ENCODE assay signal across 25 cellular contexts in genomic region chr7:82264752-82265305, GRCh38.
DNase-seq lines count a peak whose midpoint lies in the region; ATAC-seq and TF ChIP-seq lines count a peak whose summit lies in the region.
"Had no signal": no experiment of that assay in that cellular context is flagged by ENCODE, and none has a peak within 500 bp of the region (broad histone marks: within the 10 kb centered on the region; RNA-seq: fewer than 3 reads in every experiment).

No MANE protein-coding gene starts in this region.

- H3K36me3 ChIP-seq in endocrine pancreas (ENCODE audit: control insufficient read depth, insufficient read depth, low read length), result no peaks in the 10 kb centered on the region
- H3K36me3 ChIP-seq: cardiac muscle cell, heart left ventricle, neutrophil had no signal

- peaks cover 0 to 3% (median 1%) of the 10 kb centered on the region in 3 donors for H3K27me3 Mint-ChIP-seq in CD14-positive monocyte (ENCODE audit: low read depth in 3 of 3)
- H3K27me3 Mint-ChIP-seq: activated CD4-positive, alpha-beta T cell treated with anti-CD3 and anti-CD28 coated beads for 36 hours; activated T-cell treated with anti-CD3 and anti-CD28 coated beads, Interleukin-2, amount 50 U/mL, for 24 hours; CD4-positive, alpha-beta memory T cell; stimulated activated naive B cell treated with anti-CD40 and anti-IgM and Interleukin-4, amounts not matched to agents 10 μg/mL and 1 μg/mL and 100 μg/mL, for 72 hours had no signal

- H3K9me3 Mint-ChIP-seq in CD14-positive monocyte, result peaks cover 0 to 2% (median 0%) of the 10 kb centered on the region in 7 donors
- H3K9me3 Mint-ChIP-seq: activated T-cell treated with anti-CD3 and anti-CD28 coated beads, Interleukin-2, amount 50 U/mL, for 24 hours; HFFc6; stimulated activated naive B cell treated with anti-CD40 and anti-IgM and Interleukin-4, amounts not matched to agents 10 μg/mL and 1 μg/mL and 100 μg/mL, for 72 hours had no signal

- no peak overlapping the region for H3K9ac ChIP-seq in endocrine pancreas (ENCODE audit: control insufficient read depth, insufficient read depth, low read length)

- no peaks in the 10 kb centered on the region for H3K4me1 Mint-ChIP-seq in CD14-positive monocyte
- H3K4me1 Mint-ChIP-seq: activated CD4-positive, alpha-beta T cell treated with anti-CD3 and anti-CD28 coated beads for 36 hours; CD4-positive, alpha-beta memory T cell; stimulated activated naive B cell treated with anti-CD40 and anti-IgM and Interleukin-4, amounts not matched to agents 10 μg/mL and 1 μg/mL and 100 μg/mL, for 72 hours had no signal

- DNase-seq in DMS 273 treated with DMSO at 0.1 percent for 48 hours (lab: John Stamatoyannopoulos, UW), result peak; percentile 37
- DNase-seq in NCI-H2081 (lab: John Stamatoyannopoulos, UW), result peak; percentile 47 to 81
- DNase-seq in NCI-H82 (lab: John Stamatoyannopoulos, UW), result peak; percentile 85
- DNase-seq in CD14-positive monocyte (ENCODE audit: low spot score), result no peak
- no peak for DNase-seq in AML-193 (lab: John Stamatoyannopoulos, UW)
- DNase-seq: activated CD4-positive, alpha-beta T cell treated with anti-CD3 and anti-CD28 coated beads for 36 hours; activated CD8-positive, alpha-beta memory T cell treated with anti-CD3 and anti-CD28 coated beads for 24 hours; activated naive CD4-positive, alpha-beta T cell treated with Interleukin-2 at 50 U/mL for 16 hours; activated T-cell treated with anti-CD3 and anti-CD28 coated beads, Interleukin-2, amount 50 U/mL, for 24 hours; CD4-positive, alpha-beta memory T cell; dermis blood vessel endothelial cell; heart left ventricle; HFFc6; left cardiac atrium; NCI-H510A; OCI-M1; stimulated activated CD4-positive, alpha-beta T cell treated with anti-CD3 and anti-CD28 coated beads, Interleukin-2, amount 100 ng/mL, for 48 hours; stimulated activated naive B cell treated with anti-CD40 and anti-IgM and Interleukin-4, amounts not matched to agents 10 μg/mL and 1 μg/mL and 100 μg/mL, for 72 hours had no signal

- no peaks in the 10 kb centered on the region for H3K36me3 Mint-ChIP-seq in CD14-positive monocyte
- H3K36me3 Mint-ChIP-seq: CD4-positive, alpha-beta memory T cell; stimulated activated naive B cell treated with anti-CD40 and anti-IgM and Interleukin-4, amounts not matched to agents 10 μg/mL and 1 μg/mL and 100 μg/mL, for 72 hours had no signal

- H3K27me3 ChIP-seq in endocrine pancreas (ENCODE audit: control insufficient read depth, insufficient read depth, low read length), result no peaks in the 10 kb centered on the region
- H3K27me3 ChIP-seq: cardiac muscle cell, heart left ventricle, neutrophil had no signal

- intact Hi-C loops in CD14-positive monocyte (cut with micrococcal nuclease), result no loop called here

- no peak for TF ChIP-seq CTCF in CD14-positive monocyte (IDR thresholded peaks at IDR 0.05)

- ATAC-seq in HG02884 (IDR thresholded peaks at IDR 0.05; ENCODE audit: unreplicated experiment) (no peak), HG03175 (IDR thresholded peaks at IDR 0.05; ENCODE audit: unreplicated experiment) (no peak)
- ATAC-seq: activated CD4-positive, alpha-beta T cell treated with anti-CD3 and anti-CD28 coated beads for 36 hours; heart left ventricle; left cardiac atrium; Right ventricle myocardium inferior; stimulated activated naive B cell treated with anti-CD40 and anti-IgM and Interleukin-4, amounts not matched to agents 10 μg/mL and 1 μg/mL and 100 μg/mL, for 72 hours had no signal

- no peaks in the 10 kb centered on the region for H3K9me3 ChIP-seq in endocrine pancreas (ENCODE audit: control insufficient read depth, low read length)
- H3K9me3 ChIP-seq: heart left ventricle, neutrophil had no signal

- H3K27ac Mint-ChIP-seq in CD14-positive monocyte, result no peak overlapping the region
- H3K27ac Mint-ChIP-seq: activated CD4-positive, alpha-beta T cell treated with anti-CD3 and anti-CD28 coated beads for 36 hours; activated T-cell treated with anti-CD3 and anti-CD28 coated beads, Interleukin-2, amount 50 U/mL, for 24 hours; CD4-positive, alpha-beta memory T cell; HFFc6; stimulated activated naive B cell treated with anti-CD40 and anti-IgM and Interleukin-4, amounts not matched to agents 10 μg/mL and 1 μg/mL and 100 μg/mL, for 72 hours had no signal

- no peak overlapping the region for H3K4me3 Mint-ChIP-seq in CD14-positive monocyte
- H3K4me3 Mint-ChIP-seq: activated CD4-positive, alpha-beta T cell treated with anti-CD3 and anti-CD28 coated beads for 36 hours; activated T-cell treated with anti-CD3 and anti-CD28 coated beads, Interleukin-2, amount 50 U/mL, for 24 hours; CD4-positive, alpha-beta memory T cell; HFFc6; stimulated activated naive B cell treated with anti-CD40 and anti-IgM and Interleukin-4, amounts not matched to agents 10 μg/mL and 1 μg/mL and 100 μg/mL, for 72 hours had no signal

- peaks cover 22% of the 10 kb centered on the region for H3K4me1 ChIP-seq in endocrine pancreas (ENCODE audit: control insufficient read depth, insufficient read depth, low read length)

- H3K4me3 ChIP-seq in endocrine pancreas (ENCODE audit: control insufficient read depth, insufficient read depth, low read length), result peak overlapping the region; percentile 60
- H3K4me3 ChIP-seq: cardiac muscle cell, heart left ventricle, smooth muscle cell had no signal

Comparison
In these comparisons a context has a peak if more than half of its experiments do, and no peak if none do; other contexts are left out.
1. DNase-seq: peak in DMS 273 treated with DMSO at 0.1 percent for 48 hours (single experiment), NCI-H2081 (2 of 2) and NCI-H82 (single experiment); none in CD14-positive monocyte (single experiment) and AML-193 (0 of 2).